9 cellular contexts compared by ENCODE assay signal in the genomic region with DNA sequence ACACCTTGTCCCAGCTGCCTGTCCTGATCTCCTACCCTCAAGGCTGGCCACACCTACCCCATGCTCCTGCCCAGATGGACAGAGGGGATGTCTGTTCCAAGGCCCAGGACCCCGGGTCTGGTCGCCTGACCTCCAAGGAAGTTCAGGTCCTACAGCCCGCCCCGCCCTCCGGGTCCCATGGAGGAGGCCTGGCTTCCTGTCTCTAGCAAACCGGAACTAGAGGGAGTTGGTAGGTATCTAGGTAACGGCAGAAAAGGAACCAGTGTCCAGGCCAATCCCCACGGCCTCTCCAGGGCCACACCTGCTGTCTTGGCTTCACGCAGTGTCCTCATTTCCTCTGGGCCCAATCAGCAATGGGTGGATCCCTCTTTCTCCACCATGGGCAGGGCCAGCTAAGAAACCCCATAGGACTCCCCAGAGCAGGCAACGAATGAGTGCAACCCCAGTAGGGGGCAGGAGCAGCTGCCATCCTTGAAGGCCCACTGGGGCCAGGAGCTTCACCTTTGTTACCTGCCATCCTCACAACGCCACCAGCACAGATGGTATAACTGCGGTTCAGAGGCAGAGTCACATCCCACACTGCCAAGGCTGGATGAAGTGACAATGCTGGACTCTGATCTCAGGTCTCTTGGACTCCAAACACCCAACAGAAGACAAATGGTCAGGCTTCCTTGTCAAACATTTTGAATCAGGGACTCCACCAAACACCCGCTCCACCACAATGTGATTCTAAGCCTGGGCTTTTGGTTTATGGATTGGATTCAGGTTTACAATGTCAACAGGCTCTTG. TPM values are rescaled to one million over a fixed set of nuclear protein-coding genes. Genes with fewer than 3 reads are reported as not detected.
DNase-seq lines count a peak whose midpoint lies in the region; ATAC-seq, FAIRE-seq and TF ChIP-seq lines count a peak whose summit lies in the region.
"Had no signal": no experiment of that assay in that cellular context is flagged by ENCODE, and none has a peak within 500 bp of the region (broad histone marks: within the 10 kb centered on the region; RNA-seq: fewer than 3 reads in every experiment).

No MANE protein-coding gene starts in this region.

- peak overlapping the region; percentile 64 to 97 (median 87) for H3K4me2 ChIP-seq in BLaER1 treated with 17β-estradiol and CSF1 and Interleukin-3, amounts not matched to agents 10 nM and 100 nM

- ATAC-seq in lower lobe of right lung: peak; percentile 70 to 73

- FAIRE-seq in H54 (lab: Jason Lieb, UNC): no peak

- no peaks in the 10 kb centered on the region for H3K27me3 Mint-ChIP-seq in activated naive CD8-positive, alpha-beta T cell

- intact Hi-C loops in lower lobe of right lung (cut with DNase I): loop anchor here (5.0 kb wide), 1 partner anchor 41 kb away; the partner anchor contains the start of gene PXN

- peak overlapping the region; percentile 19 to 73 (median 56); a peak in 19 of 22 replicates for H3K9ac ChIP-seq in BLaER1 treated with 17β-estradiol and CSF1 and Interleukin-3, amounts not matched to agents 10 nM and 100 nM

- H3K36me3 Mint-ChIP-seq in activated naive CD8-positive, alpha-beta T cell: no peaks in the 10 kb centered on the region

- H4K20me1 ChIP-seq in BLaER1 treated with 17β-estradiol and CSF1 and Interleukin-3, amounts not matched to agents 10 nM and 100 nM: peaks cover 0 to 78% (median 35%) of the 10 kb centered on the region in 11 experiments; a peak in 17 of 22 replicates

- peak overlapping the region in 4 of 10 experiments; percentile 0 to 40 (median 30); a peak in 2 of 20 replicates for H3K4me3 ChIP-seq in BLaER1 treated with 17β-estradiol and CSF1 and Interleukin-3, amounts not matched to agents 10 nM and 100 nM
- H3K4me3 ChIP-seq in H7 (ENCODE audit: insufficient read depth, low read depth, low read length) (no peak overlapping the region), lower lobe of right lung (peak overlapping the region; percentile 46)

- TF ChIP-seq POLR2A in H54 (IDR thresholded peaks at IDR 0.05; ENCODE audit: low read depth, low read length): no peak

- H3K36me3 ChIP-seq in BLaER1 treated with 17β-estradiol and CSF1 and Interleukin-3, amounts not matched to agents 10 nM and 100 nM: peaks cover 17 to 49% (median 27%) of the 10 kb centered on the region in 11 experiments
- peaks cover 36% of the 10 kb centered on the region for H3K36me3 ChIP-seq in H7 (replicated peaks; ENCODE audit: control insufficient read depth, insufficient read depth, low read length)
- H3K36me3 ChIP-seq in lower lobe of right lung: peaks cover 46% of the 10 kb centered on the region

- peaks cover 62 to 76% (median 71%) of the 10 kb centered on the region in 10 experiments for H3K4me1 ChIP-seq in BLaER1 treated with 17β-estradiol and CSF1 and Interleukin-3, amounts not matched to agents 10 nM and 100 nM
- peaks cover 76% of the 10 kb centered on the region for H3K4me1 ChIP-seq in lower lobe of right lung

- peak overlapping the region; percentile 64 for H3K4me3 Mint-ChIP-seq in activated naive CD8-positive, alpha-beta T cell

- TF ChIP-seq CTCF in lower lobe of right lung (IDR thresholded peaks at IDR 0.05): peak; percentile 18

- no peaks in the 10 kb centered on the region for H3K9me3 Mint-ChIP-seq in activated naive CD8-positive, alpha-beta T cell (ENCODE audit: low read depth)

- H3K4me1 Mint-ChIP-seq in activated naive CD8-positive, alpha-beta T cell (ENCODE audit: low read depth): peaks cover 48% of the 10 kb centered on the region

- DNase-seq in H7: peak; percentile 72
- peak; percentile 85 for DNase-seq in lower lobe of right lung
- DNase-seq in NCI-H1417 (lab: John Stamatoyannopoulos, UW): no peak
- no peak for DNase-seq in H54 (ENCODE audit: insufficient read length, low spot score)
- no peak for DNase-seq in cortex of kidney (lab: John Stamatoyannopoulos, UW)
- no peak for DNase-seq in NCI-H187 treated with DMSO at 0.1 percent for 48 hours (lab: John Stamatoyannopoulos, UW)

- H3K27ac Mint-ChIP-seq in activated naive CD8-positive, alpha-beta T cell: peak overlapping the region; percentile 86

- no peaks in the 10 kb centered on the region for H3K27me3 ChIP-seq in BLaER1 treated with 17β-estradiol and CSF1 and Interleukin-3, amounts not matched to agents 10 nM and 100 nM
- H3K27me3 ChIP-seq in H7 (ENCODE audit: control insufficient read depth, insufficient read depth, low read length) (no peaks in the 10 kb centered on the region), lower lobe of right lung (ENCODE audit: low read depth) (no peaks in the 10 kb centered on the region)

- H3K9me3 ChIP-seq in BLaER1 treated with 17β-estradiol and CSF1 and Interleukin-3, amounts not matched to agents 10 nM and 100 nM (replicated peaks in 1 of 11): no peaks in the 10 kb centered on the region
- no peaks in the 10 kb centered on the region for H3K9me3 ChIP-seq in lower lobe of right lung

- H3K27ac ChIP-seq in BLaER1 treated with 17β-estradiol and CSF1 and Interleukin-3, amounts not matched to agents 10 nM and 100 nM: peak overlapping the region; percentile 12 to 63 (median 50); a peak in 19 of 22 replicates
- H3K27ac ChIP-seq in lower lobe of right lung: peak overlapping the region; percentile 82
- H3K27ac ChIP-seq: VCaP had no signal

RNA-seq across cellular contexts. Expression of gene RPLP0, which starts 25.1 kb away (rescaled TPM):
- 5,486 and 6,641 TPM in 2 replicates for total RNA-seq in H7 (2014; rRNA removed; shearing (Covaris generic))
- total RNA-seq in lower lobe of right lung: 1,285 TPM

RNA-seq across cellular contexts. Expression of gene GCN1, which starts 31.5 kb away (rescaled TPM):
- 119 and 130 TPM in 2 replicates for total RNA-seq in H7 (2014; rRNA removed; shearing (Covaris generic))
- 73.6 TPM for total RNA-seq in lower lobe of right lung

RNA-seq across cellular contexts. Expression of gene PXN, which starts 39.5 kb away (rescaled TPM):
- 76.1 and 89.9 TPM in 2 replicates for total RNA-seq in H7 (2014; rRNA removed; shearing (Covaris generic))
- total RNA-seq in lower lobe of right lung: 105 TPM

Comparison
In these comparisons a context has a peak if more than half of its experiments do, and no peak if none do; other contexts are left out.
1. DNase-seq: peak in H7 (single experiment) and lower lobe of right lung (single experiment); none in NCI-H1417 (0 of 3), H54 (single experiment), cortex of kidney (single experiment) and NCI-H187 treated with DMSO at 0.1 percent for 48 hours (single experiment).